In the genomic region with DNA sequence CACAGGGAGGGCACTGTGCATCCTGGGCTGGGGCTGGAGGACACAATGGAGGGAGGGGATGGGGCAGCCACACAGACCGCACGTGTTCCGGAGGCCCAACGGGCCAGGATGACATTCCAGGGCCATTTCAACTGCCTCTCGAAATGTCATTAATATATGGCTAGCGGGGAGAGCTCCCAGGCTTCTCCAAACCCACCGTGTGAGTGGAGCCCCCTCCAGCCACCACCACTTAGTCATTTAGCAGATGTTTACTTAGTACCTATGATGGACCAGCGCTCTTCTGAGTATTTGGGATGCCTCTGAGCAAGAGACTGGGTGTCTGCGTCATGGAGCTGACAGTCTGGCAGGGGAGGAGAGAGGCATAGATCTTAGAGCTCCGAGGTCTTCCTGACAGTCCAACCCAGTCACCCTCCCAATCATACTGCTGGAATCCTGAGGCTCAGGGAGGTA, we compare ENCODE assay signal across 12 cellular contexts.
DNase-seq lines count a peak whose midpoint lies in the region; ATAC-seq and TF ChIP-seq lines count a peak whose summit lies in the region.
"Had no signal": no experiment of that assay in that cellular context is flagged by ENCODE, and none has a peak within 500 bp of the region (broad histone marks: within the 10 kb centered on the region; RNA-seq: fewer than 3 reads in every experiment).

No MANE protein-coding gene starts in this region.

- H3K27me3 ChIP-seq in Caco-2 (replicated peaks; ENCODE audit: control insufficient read depth, insufficient read depth, low read length) (no peaks in the 10 kb centered on the region), right cardiac atrium (ENCODE audit: control insufficient read depth, insufficient read depth) (no peaks in the 10 kb centered on the region), spleen (replicated peaks in 1 of 7) (no peaks in the 10 kb centered on the region)

- CTCF ChIA-PET in Caco-2 (lab: Charles Lee): no interaction called here

- no peak overlapping the region for H3K4me3 Mint-ChIP-seq in Caco-2 (ENCODE audit: unreplicated experiment)

- H3K9me3 ChIP-seq in Caco-2: no peaks in the 10 kb centered on the region
- H3K9me3 ChIP-seq in right cardiac atrium (ENCODE audit: control insufficient read depth, low read length): no peaks in the 10 kb centered on the region
- no peaks in the 10 kb centered on the region for H3K9me3 ChIP-seq in spleen

- WGBS in right cardiac atrium: 42% methylated on average over 10 of the region's 10 CpGs
- WGBS in spleen, 5 donors: 60 to 76% (median 72%) methylated on average over 10 of the region's 10 CpGs

- no peaks in the 10 kb centered on the region for H3K27me3 Mint-ChIP-seq in Caco-2 (ENCODE audit: insufficient read depth, unreplicated experiment)

- no peaks in the 10 kb centered on the region for H3K9me3 Mint-ChIP-seq in Caco-2 (ENCODE audit: unreplicated experiment)

- peak overlapping the region; percentile 75 for H3K27ac Mint-ChIP-seq in Caco-2 (ENCODE audit: unreplicated experiment)

- H3K4me3 ChIP-seq in Caco-2 (ENCODE audit: low read depth, low read length) (no peak overlapping the region), right cardiac atrium (ENCODE audit: low read length) (no peak overlapping the region), spleen (no peak overlapping the region)

- POLR2A ChIA-PET in Caco-2 (lab: Charles Lee): no interaction called here

- ATAC-seq in SK-N-SH treated with all-trans-retinoic acid at 6 μM for 48 hours (peak; percentile 1; the same call in 2 of the 3 replicates), right cardiac atrium (no peak)

- no peak for TF ChIP-seq POLR2A in spleen (IDR thresholded peaks at IDR 0.05)

- TF ChIP-seq CTCF in Caco-2 (IDR thresholded peaks at IDR 0.05; ENCODE audit: insufficient read depth in 1 of 2, low read depth in 1 of 2, low read length in 1 of 2, severe bottlenecking in 1 of 2, unreplicated experiment in 1 of 2) (no peak), spleen (IDR thresholded peaks at IDR 0.05 in 8 of 11, conservative IDR thresholded peaks at IDR 0.05 in 3 of 11) (no peak)

- intact Hi-C loops in Caco-2 (cut with micrococcal nuclease; ENCODE audit: unreplicated experiment) (no loop called here), right cardiac atrium (cut with DNase I) (no loop called here), spleen (cut with DNase I; ENCODE audit: low total_unique reads) (no loop called here)

- DNase-seq in Caco-2: no peak
- peak in 1 of 3 donors; percentile 48 for DNase-seq in right cardiac atrium
- DNase-seq in spleen: no peak
- DNase-seq in DMS53 (lab: John Stamatoyannopoulos, UW): no peak
- no peak for DNase-seq in AML-193 (lab: John Stamatoyannopoulos, UW)
- no peak for DNase-seq in NCI-H187 (lab: John Stamatoyannopoulos, UW)
- no peak for DNase-seq in SKM-1 (lab: John Stamatoyannopoulos, UW; ENCODE audit: unreplicated experiment)
- DNase-seq: activated CD4-positive, alpha-beta T cell treated with anti-CD3 and anti-CD28 coated beads, Interleukin-2, amount 50 U/mL, for 1 hour; HCEC 1CT; hippocampal formation; PC-3 had no signal

- H3K36me3 ChIP-seq in Caco-2 (ENCODE audit: control insufficient read depth, insufficient read depth, low read length) (no peaks in the 10 kb centered on the region), spleen (peaks cover 0 to 45% (median 0%) of the 10 kb centered on the region in 6 donors)

- peaks cover 14% of the 10 kb centered on the region for H3K4me1 Mint-ChIP-seq in Caco-2 (ENCODE audit: low read depth, unreplicated experiment)

- H3K36me3 Mint-ChIP-seq in Caco-2 (ENCODE audit: insufficient read depth, unreplicated experiment): peaks cover 43% of the 10 kb centered on the region

- H3K27ac ChIP-seq in right cardiac atrium (ENCODE audit: low read length): peak overlapping the region; percentile 31
- peak overlapping the region; percentile 26 to 95 (median 77) for H3K27ac ChIP-seq in spleen

- BruUV-seq in Caco-2 (replicated peaks; lab: Mats Ljungman, UMichigan): no TSS peak

- H3K4me1 ChIP-seq in Caco-2: peaks cover 9% of the 10 kb centered on the region; the same call in 1 of the 2 replicates
- H3K4me1 ChIP-seq in right cardiac atrium (ENCODE audit: control insufficient read depth, insufficient read depth, low read length): peaks cover 55% of the 10 kb centered on the region
- H3K4me1 ChIP-seq in spleen: peaks cover 16 to 90% (median 58%) of the 10 kb centered on the region in 6 donors

TF ChIP-seq in SK-N-SH treated with all-trans-retinoic acid at 6 μM for 48 hours, 23 proteins besides CTCF, POLR2A, EP300 and RAD21 (continues in another document):
- TF ChIP-seq CSRNP3 (CRISPR knock-in tag; IDR thresholded peaks at IDR 0.05) (no peak), ZFP30 (CRISPR knock-in tag; IDR thresholded peaks at IDR 0.05) (no peak), ZFP3 (CRISPR knock-in tag; IDR thresholded peaks at IDR 0.05) (no peak), TSHZ2 (CRISPR knock-in tag; IDR thresholded peaks at IDR 0.05) (no peak), POU6F1 (CRISPR knock-in tag; IDR thresholded peaks at IDR 0.05; ENCODE audit: borderline replicate concordance, low read depth) (no peak), ZNF565 (CRISPR knock-in tag; conservative IDR thresholded peaks at IDR 0.05; ENCODE audit: low read depth) (no peak), TCF4 (CRISPR knock-in tag; IDR thresholded peaks at IDR 0.05; ENCODE audit: borderline replicate concordance) (no peak), PATZ1 (CRISPR knock-in tag; IDR thresholded peaks at IDR 0.05; ENCODE audit: borderline replicate concordance) (no peak), ZNF70 (CRISPR knock-in tag; IDR thresholded peaks at IDR 0.05) (no peak)
